Comparison of ENCODE assay signal across 1 cellular context in the genomic region with DNA sequence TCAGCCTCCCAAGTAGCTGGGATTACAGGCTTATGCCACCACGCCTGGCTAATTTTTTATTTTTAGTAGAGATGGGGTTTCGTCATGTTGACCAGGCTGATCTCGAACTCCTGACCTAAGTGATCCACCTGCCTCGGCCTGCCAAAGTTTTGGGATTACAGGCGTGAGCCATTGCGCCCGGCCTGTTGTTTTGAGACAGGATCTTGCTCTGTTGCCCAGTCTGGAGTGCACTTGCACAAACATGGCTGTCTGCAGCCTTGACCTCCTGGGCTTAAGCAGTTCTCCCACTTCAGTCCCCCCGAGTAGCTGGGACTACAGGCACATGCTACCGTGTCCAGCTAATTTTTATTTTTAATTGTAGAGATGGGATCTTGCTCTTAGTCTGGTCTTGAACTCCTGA.
TF ChIP-seq lines count a peak whose summit lies in the region.

No MANE protein-coding gene starts in this region.

TF ChIP-seq in HepG2, 621 proteins besides CTCF, POLR2A, EP300 and RAD21:
- TF ChIP-seq KDM1A (CRISPR knock-in tag; IDR thresholded peaks at IDR 0.05): peak; percentile 23; the same call in 1 of the 2 replicates
- no peak for TF ChIP-seq ZBTB20 (CRISPR knock-in tag; IDR thresholded peaks at IDR 0.05; ENCODE audit: borderline replicate concordance, low read depth)
- TF ChIP-seq, protein P1, sequence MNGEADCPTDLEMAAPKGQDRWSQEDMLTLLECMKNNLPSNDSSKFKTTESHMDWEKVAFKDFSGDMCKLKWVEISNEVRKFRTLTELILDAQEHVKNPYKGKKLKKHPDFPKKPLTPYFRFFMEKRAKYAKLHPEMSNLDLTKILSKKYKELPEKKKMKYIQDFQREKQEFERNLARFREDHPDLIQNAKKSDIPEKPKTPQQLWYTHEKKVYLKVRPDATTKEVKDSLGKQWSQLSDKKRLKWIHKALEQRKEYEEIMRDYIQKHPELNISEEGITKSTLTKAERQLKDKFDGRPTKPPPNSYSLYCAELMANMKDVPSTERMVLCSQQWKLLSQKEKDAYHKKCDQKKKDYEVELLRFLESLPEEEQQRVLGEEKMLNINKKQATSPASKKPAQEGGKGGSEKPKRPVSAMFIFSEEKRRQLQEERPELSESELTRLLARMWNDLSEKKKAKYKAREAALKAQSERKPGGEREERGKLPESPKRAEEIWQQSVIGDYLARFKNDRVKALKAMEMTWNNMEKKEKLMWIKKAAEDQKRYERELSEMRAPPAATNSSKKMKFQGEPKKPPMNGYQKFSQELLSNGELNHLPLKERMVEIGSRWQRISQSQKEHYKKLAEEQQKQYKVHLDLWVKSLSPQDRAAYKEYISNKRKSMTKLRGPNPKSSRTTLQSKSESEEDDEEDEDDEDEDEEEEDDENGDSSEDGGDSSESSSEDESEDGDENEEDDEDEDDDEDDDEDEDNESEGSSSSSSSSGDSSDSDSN (CRISPR knock-in tag; IDR thresholded peaks at IDR 0.05): no peak
- TF ChIP-seq ZNF432 (CRISPR knock-in tag; IDR thresholded peaks at IDR 0.05; ENCODE audit: borderline replicate concordance): no peak
- TF ChIP-seq, protein P2, sequence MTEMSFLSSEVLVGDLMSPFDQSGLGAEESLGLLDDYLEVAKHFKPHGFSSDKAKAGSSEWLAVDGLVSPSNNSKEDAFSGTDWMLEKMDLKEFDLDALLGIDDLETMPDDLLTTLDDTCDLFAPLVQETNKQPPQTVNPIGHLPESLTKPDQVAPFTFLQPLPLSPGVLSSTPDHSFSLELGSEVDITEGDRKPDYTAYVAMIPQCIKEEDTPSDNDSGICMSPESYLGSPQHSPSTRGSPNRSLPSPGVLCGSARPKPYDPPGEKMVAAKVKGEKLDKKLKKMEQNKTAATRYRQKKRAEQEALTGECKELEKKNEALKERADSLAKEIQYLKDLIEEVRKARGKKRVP (CRISPR knock-in tag; IDR thresholded peaks at IDR 0.05): no peak
- TF ChIP-seq HDAC6 (IDR thresholded peaks at IDR 0.05; ENCODE audit: low read depth, low read length): no peak
- peak; percentile 99 for TF ChIP-seq ZNF121 (CRISPR knock-in tag; IDR thresholded peaks at IDR 0.05)
- 0 out of 2 replicates have a peak, but pooled peaks have one; percentile 22 for TF ChIP-seq TARDBP (CRISPR knock-in tag; IDR thresholded peaks at IDR 0.05)
- 0 out of 2 replicates have a peak, but pooled peaks have one; percentile 23 for TF ChIP-seq ZNF598 (CRISPR knock-in tag; IDR thresholded peaks at IDR 0.05; ENCODE audit: borderline replicate concordance)
- no peak for TF ChIP-seq CBFB (CRISPR knock-in tag; IDR thresholded peaks at IDR 0.05)
- TF ChIP-seq ZNF773 (CRISPR knock-in tag; IDR thresholded peaks at IDR 0.05; ENCODE audit: borderline replicate concordance): no peak
- no peak for TF ChIP-seq RFX3 (CRISPR knock-in tag; IDR thresholded peaks at IDR 0.05)
- TF ChIP-seq, protein P3, sequence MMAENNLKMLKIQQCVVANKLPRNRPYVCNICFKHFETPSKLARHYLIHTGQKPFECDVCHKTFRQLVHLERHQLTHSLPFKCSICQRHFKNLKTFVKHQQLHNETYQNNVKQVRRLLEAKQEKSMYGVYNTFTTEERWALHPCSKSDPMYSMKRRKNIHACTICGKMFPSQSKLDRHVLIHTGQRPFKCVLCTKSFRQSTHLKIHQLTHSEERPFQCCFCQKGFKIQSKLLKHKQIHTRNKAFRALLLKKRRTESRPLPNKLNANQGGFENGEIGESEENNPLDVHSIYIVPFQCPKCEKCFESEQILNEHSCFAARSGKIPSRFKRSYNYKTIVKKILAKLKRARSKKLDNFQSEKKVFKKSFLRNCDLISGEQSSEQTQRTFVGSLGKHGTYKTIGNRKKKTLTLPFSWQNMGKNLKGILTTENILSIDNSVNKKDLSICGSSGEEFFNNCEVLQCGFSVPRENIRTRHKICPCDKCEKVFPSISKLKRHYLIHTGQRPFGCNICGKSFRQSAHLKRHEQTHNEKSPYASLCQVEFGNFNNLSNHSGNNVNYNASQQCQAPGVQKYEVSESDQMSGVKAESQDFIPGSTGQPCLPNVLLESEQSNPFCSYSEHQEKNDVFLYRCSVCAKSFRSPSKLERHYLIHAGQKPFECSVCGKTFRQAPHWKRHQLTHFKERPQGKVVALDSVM (CRISPR knock-in tag; IDR thresholded peaks at IDR 0.05): peak; percentile 59; the same call in 1 of the 2 replicates
- no peak for TF ChIP-seq MAZ (IDR thresholded peaks at IDR 0.05; ENCODE audit: borderline replicate concordance, low read depth, low read length)
- TF ChIP-seq MAZ (CRISPR knock-in tag; IDR thresholded peaks at IDR 0.05; ENCODE audit: low read depth): no peak
- no peak for TF ChIP-seq ZSCAN31 (CRISPR knock-in tag; IDR thresholded peaks at IDR 0.05; ENCODE audit: low read depth)
- TF ChIP-seq, protein P4, sequence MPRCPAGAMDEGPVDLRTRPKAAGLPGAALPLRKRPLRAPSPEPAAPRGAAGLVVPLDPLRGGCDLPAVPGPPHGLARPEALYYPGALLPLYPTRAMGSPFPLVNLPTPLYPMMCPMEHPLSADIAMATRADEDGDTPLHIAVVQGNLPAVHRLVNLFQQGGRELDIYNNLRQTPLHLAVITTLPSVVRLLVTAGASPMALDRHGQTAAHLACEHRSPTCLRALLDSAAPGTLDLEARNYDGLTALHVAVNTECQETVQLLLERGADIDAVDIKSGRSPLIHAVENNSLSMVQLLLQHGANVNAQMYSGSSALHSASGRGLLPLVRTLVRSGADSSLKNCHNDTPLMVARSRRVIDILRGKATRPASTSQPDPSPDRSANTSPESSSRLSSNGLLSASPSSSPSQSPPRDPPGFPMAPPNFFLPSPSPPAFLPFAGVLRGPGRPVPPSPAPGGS (CRISPR knock-in tag; IDR thresholded peaks at IDR 0.05): 0 out of 2 replicates have a peak, but pooled peaks have one; percentile 38
